Comparison of ENCODE assay signal across 1 cellular context in genomic region chr14:23610815-23611289, GRCh38.
TF ChIP-seq lines count a peak whose summit lies in the region.

No MANE protein-coding gene starts in this region.

TF ChIP-seq in HepG2, 621 proteins besides CTCF, POLR2A, EP300 and RAD21 (continued from another document):
- TF ChIP-seq ZNF670 (CRISPR knock-in tag; IDR thresholded peaks at IDR 0.05; ENCODE audit: borderline replicate concordance) = no peak
- TF ChIP-seq, protein P1, sequence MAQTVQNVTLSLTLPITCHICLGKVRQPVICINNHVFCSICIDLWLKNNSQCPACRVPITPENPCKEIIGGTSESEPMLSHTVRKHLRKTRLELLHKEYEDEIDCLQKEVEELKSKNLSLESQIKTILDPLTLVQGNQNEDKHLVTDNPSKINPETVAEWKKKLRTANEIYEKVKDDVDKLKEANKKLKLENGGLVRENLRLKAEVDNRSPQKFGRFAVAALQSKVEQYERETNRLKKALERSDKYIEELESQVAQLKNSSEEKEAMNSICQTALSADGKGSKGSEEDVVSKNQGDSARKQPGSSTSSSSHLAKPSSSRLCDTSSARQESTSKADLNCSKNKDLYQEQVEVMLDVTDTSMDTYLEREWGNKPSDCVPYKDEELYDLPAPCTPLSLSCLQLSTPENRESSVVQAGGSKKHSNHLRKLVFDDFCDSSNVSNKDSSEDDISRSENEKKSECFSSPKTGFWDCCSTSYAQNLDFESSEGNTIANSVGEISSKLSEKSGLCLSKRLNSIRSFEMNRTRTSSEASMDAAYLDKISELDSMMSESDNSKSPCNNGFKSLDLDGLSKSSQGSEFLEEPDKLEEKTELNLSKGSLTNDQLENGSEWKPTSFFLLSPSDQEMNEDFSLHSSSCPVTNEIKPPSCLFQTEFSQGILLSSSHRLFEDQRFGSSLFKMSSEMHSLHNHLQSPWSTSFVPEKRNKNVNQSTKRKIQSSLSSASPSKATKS (CRISPR knock-in tag; IDR thresholded peaks at IDR 0.05) = no peak
- no peak for TF ChIP-seq KMT2A (CRISPR knock-in tag; IDR thresholded peaks at IDR 0.05)
- no peak for TF ChIP-seq HDAC6 (IDR thresholded peaks at IDR 0.05; ENCODE audit: low read depth, low read length)
- TF ChIP-seq ZNF800 (CRISPR knock-in tag; IDR thresholded peaks at IDR 0.05) = no peak
- no peak for TF ChIP-seq NFE2L2 (IDR thresholded peaks at IDR 0.05; ENCODE audit: low read length)
- TF ChIP-seq, protein P2, sequence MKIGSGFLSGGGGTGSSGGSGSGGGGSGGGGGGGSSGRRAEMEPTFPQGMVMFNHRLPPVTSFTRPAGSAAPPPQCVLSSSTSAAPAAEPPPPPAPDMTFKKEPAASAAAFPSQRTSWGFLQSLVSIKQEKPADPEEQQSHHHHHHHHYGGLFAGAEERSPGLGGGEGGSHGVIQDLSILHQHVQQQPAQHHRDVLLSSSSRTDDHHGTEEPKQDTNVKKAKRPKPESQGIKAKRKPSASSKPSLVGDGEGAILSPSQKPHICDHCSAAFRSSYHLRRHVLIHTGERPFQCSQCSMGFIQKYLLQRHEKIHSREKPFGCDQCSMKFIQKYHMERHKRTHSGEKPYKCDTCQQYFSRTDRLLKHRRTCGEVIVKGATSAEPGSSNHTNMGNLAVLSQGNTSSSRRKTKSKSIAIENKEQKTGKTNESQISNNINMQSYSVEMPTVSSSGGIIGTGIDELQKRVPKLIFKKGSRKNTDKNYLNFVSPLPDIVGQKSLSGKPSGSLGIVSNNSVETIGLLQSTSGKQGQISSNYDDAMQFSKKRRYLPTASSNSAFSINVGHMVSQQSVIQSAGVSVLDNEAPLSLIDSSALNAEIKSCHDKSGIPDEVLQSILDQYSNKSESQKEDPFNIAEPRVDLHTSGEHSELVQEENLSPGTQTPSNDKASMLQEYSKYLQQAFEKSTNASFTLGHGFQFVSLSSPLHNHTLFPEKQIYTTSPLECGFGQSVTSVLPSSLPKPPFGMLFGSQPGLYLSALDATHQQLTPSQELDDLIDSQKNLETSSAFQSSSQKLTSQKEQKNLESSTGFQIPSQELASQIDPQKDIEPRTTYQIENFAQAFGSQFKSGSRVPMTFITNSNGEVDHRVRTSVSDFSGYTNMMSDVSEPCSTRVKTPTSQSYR (CRISPR knock-in tag; IDR thresholded peaks at IDR 0.05; ENCODE audit: borderline replicate concordance) = no peak
- no peak for TF ChIP-seq ZNF570 (CRISPR knock-in tag; IDR thresholded peaks at IDR 0.05; ENCODE audit: borderline replicate concordance)
- TF ChIP-seq, protein P3, sequence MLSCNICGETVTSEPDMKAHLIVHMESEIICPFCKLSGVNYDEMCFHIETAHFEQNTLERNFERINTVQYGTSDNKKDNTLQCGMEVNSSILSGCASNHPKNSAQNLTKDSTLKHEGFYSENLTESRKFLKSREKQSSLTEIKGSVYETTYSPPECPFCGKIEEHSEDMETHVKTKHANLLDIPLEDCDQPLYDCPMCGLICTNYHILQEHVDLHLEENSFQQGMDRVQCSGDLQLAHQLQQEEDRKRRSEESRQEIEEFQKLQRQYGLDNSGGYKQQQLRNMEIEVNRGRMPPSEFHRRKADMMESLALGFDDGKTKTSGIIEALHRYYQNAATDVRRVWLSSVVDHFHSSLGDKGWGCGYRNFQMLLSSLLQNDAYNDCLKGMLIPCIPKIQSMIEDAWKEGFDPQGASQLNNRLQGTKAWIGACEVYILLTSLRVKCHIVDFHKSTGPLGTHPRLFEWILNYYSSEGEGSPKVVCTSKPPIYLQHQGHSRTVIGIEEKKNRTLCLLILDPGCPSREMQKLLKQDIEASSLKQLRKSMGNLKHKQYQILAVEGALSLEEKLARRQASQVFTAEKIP (CRISPR knock-in tag; IDR thresholded peaks at IDR 0.05; ENCODE audit: borderline replicate concordance) = peak; percentile 86; the same call in 1 of the 2 replicates
- TF ChIP-seq JUND (CRISPR knock-in tag; IDR thresholded peaks at IDR 0.05) = 0 out of 2 replicates have a peak, but pooled peaks have one; percentile 29
- no peak for TF ChIP-seq ZNF768 (CRISPR knock-in tag; IDR thresholded peaks at IDR 0.05)
- no peak for TF ChIP-seq EEA1 (CRISPR knock-in tag; IDR thresholded peaks at IDR 0.05; ENCODE audit: borderline replicate concordance)
- TF ChIP-seq ZSCAN31 (CRISPR knock-in tag; IDR thresholded peaks at IDR 0.05; ENCODE audit: low read depth) = no peak
- no peak for TF ChIP-seq ETV6 (CRISPR knock-in tag; conservative IDR thresholded peaks at IDR 0.05)
- no peak for TF ChIP-seq ARHGAP35 (CRISPR knock-in tag; IDR thresholded peaks at IDR 0.05; ENCODE audit: borderline replicate concordance)
- TF ChIP-seq SP2 (CRISPR knock-in tag; IDR thresholded peaks at IDR 0.05) = no peak
- TF ChIP-seq RCOR2 (CRISPR knock-in tag; IDR thresholded peaks at IDR 0.05) = no peak
- TF ChIP-seq ZC3H4 (CRISPR knock-in tag; IDR thresholded peaks at IDR 0.05; ENCODE audit: borderline replicate concordance) = peak; percentile 81
- TF ChIP-seq TBX2 (CRISPR knock-in tag; IDR thresholded peaks at IDR 0.05; ENCODE audit: borderline replicate concordance) = no peak
- TF ChIP-seq HCFC1 (IDR thresholded peaks at IDR 0.05; ENCODE audit: low read depth, low read length) = no peak
- no peak for TF ChIP-seq ZNF740 (CRISPR knock-in tag; IDR thresholded peaks at IDR 0.05)
